Comparison of ENCODE assay signal across 4 cellular contexts in the genomic region with DNA sequence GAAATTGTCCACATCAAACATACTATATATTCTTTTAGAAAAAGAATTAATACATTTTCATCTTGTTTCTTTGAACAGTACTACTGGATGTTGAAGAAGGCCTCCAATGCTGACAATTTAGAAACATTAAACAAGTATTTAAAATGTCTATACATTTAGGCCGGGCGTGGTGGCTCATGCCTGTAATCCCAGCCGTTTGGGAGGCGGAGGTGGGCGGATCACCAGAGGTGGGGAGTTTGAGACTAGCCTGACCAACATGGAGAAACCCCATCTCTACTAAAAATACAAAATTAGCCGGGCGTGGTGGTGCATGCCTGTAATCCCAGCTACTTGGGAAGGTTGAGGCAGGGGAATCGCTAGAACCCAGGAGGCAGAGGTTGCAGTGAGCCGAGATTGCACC. TPM values are rescaled to one million over a fixed set of nuclear protein-coding genes. Genes with fewer than 3 reads are reported as not detected.
"Had no signal": no experiment of that assay in that cellular context is flagged by ENCODE, and none has a peak within 500 bp of the region (broad histone marks: within the 10 kb centered on the region; RNA-seq: fewer than 3 reads in every experiment).

No MANE protein-coding gene starts in this region.

RNA-seq across cellular contexts. Expression of a gene that starts 15.0 kb away (rescaled TPM):
- total RNA-seq: lung microvascular endothelial cell, pulmonary artery endothelial cell, smooth muscle cell, suprapubic skin had no signal
- polyA plus RNA-seq: smooth muscle cell had no signal
